In the genomic region with DNA sequence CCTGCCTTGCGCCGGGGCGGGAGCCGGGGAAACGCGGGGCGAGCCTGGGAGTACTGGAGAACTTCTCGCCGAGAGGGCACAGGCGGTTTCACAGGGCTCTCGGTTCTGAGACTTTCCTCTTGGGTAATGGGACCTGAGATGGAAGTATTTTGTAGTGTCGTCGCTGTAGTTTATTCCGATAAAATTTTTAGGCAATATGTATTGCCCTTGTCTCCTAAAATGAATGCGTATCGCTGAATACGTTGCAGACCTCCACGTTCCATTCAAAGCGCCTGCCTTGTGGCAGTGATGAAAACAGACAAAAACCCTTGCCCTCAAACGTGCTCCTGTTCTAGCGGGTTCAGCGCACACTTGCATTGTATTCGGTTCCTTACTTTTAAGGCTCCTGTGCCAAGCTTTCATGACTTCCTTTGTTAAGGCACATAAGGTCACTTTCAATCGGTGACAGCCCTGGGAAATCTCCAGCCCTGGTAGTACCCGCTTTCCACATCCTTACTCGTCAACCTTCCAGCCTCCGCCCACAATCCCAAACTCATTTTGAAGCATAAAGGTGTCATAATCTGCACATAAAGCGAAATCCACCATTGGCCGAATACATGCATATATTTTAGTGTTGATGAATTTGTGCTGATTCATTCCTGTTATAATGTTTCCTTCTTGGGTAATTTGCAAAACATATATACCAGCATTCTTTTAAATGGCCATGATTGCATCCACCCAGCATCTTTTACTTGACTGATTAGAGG, we compare ENCODE assay signal across 8 cellular contexts. TPM values are rescaled to one million over a fixed set of nuclear protein-coding genes. Genes with fewer than 3 reads are reported as not detected.
DNase-seq lines count a peak whose midpoint lies in the region; ATAC-seq and TF ChIP-seq lines count a peak whose summit lies in the region.

No MANE protein-coding gene starts in this region.

- ATAC-seq in HG03442 (IDR thresholded peaks at IDR 0.05; ENCODE audit: unreplicated experiment) (peak; percentile 3), right lobe of liver (peak in 3 of 4 donors; percentile 10 to 39 (median 35)), GM18861 (IDR thresholded peaks at IDR 0.05; ENCODE audit: unreplicated experiment) (no peak)

- peaks cover 10% of the 10 kb centered on the region for H3K4me1 ChIP-seq in SJCRH30
- peaks cover 0 to 17% (median 6%) of the 10 kb centered on the region in 4 donors for H3K4me1 ChIP-seq in right lobe of liver

- H3K36me3 ChIP-seq in SJCRH30 (peaks cover 37% of the 10 kb centered on the region), right lobe of liver (peaks cover 0 to 16% (median 10%) of the 10 kb centered on the region in 4 donors)

- TF ChIP-seq CTCF in coronary artery (IDR thresholded peaks at IDR 0.05) (no peak), right lobe of liver (IDR thresholded peaks at IDR 0.05) (no peak)

- intact Hi-C loops in right lobe of liver (cut with DNase I) = no loop called here

- H3K27me3 ChIP-seq in SJCRH30 (no peaks in the 10 kb centered on the region), right lobe of liver (no peaks in the 10 kb centered on the region)

- DNase-seq in NCI-H82 (lab: John Stamatoyannopoulos, UW) = peak; percentile 73
- no peak for DNase-seq in NCI-H82 treated with DMSO at 0.1 percent for 48 hours (lab: John Stamatoyannopoulos, UW; ENCODE audit: unreplicated experiment)
- peak; percentile 56 to 73 for DNase-seq in SJCRH30
- DNase-seq in coronary artery (ENCODE audit: low spot score) = no peak
- no peak for DNase-seq in right lobe of liver

- H3K4me3 ChIP-seq in SJCRH30 = peak overlapping the region; percentile 97
- H3K4me3 ChIP-seq in coronary artery = peak overlapping the region; percentile 90
- peak overlapping the region; percentile 79 to 97 (median 87) for H3K4me3 ChIP-seq in right lobe of liver

- H3K27ac ChIP-seq in SJCRH30 (peak overlapping the region; percentile 100), coronary artery (peak overlapping the region; percentile 96 to 99), right lobe of liver (peak overlapping the region; percentile 99), temporal lobe (ENCODE audit: low read depth, low read length) (peak overlapping the region; percentile 98)

- H3K9me3 ChIP-seq in SJCRH30 (replicated peaks) (no peaks in the 10 kb centered on the region), right lobe of liver (no peaks in the 10 kb centered on the region)

- TF ChIP-seq POLR2A in right lobe of liver (IDR thresholded peaks at IDR 0.05) = no peak

- under 1% methylated on average over 26 of the region's 29 CpGs for WGBS in right lobe of liver (ENCODE audit: insufficient coverage, low coverage, low lambda C conversion rate, missing lambda C conversion rate)

RNA-seq across cellular contexts. Expression of a gene that starts 0.7 kb away (rescaled TPM):
- 10.9 and 11.1 TPM in 2 replicates for total RNA-seq in SJCRH30 (2014; rRNA removed; shearing (Covaris generic))
- total RNA-seq in right lobe of liver = 1 to 10 TPM; 2.0 to 5.1 (median 4.3) TPM
- total RNA-seq in temporal lobe = 17.2 TPM

RNA-seq across cellular contexts. Expression of a gene that starts 1.3 kb away (rescaled TPM):
- total RNA-seq in SJCRH30 (2014; rRNA removed; shearing (Covaris generic)) = 1,096 and 1,200 TPM in 2 replicates
- 100 to 1,000 TPM; 175 to 292 (median 237) TPM for total RNA-seq in right lobe of liver
- 543 TPM for total RNA-seq in temporal lobe

Comparison
In these comparisons a context has a peak if more than half of its experiments do, and no peak if none do; other contexts are left out.
1. DNase-seq: peak in NCI-H82 (single experiment) and SJCRH30 (2 of 2); none in NCI-H82 treated with DMSO at 0.1 percent for 48 hours (single experiment), coronary artery (single experiment) and right lobe of liver (0 of 3).
2. Peak in every context shown above with its lines, with median percentiles within 50 percentile points of each other: H3K27ac ChIP-seq and H3K4me3 ChIP-seq.